Comparison of ENCODE assay signal across 12 cellular contexts in genomic region chr19:38793186-38793585, GRCh38. TPM values are rescaled to one million over a fixed set of nuclear protein-coding genes. Genes with fewer than 3 reads are reported as not detected.
DNase-seq lines count a peak whose midpoint lies in the region; ATAC-seq and TF ChIP-seq lines count a peak whose summit lies in the region.
"Had no signal": no experiment of that assay in that cellular context is flagged by ENCODE, and none has a peak within 500 bp of the region (broad histone marks: within the 10 kb centered on the region; RNA-seq: fewer than 3 reads in every experiment).

No MANE protein-coding gene starts in this region.

- peaks cover 6% of the 10 kb centered on the region for H3K4me1 Mint-ChIP-seq in brain

- H3K27me3 ChIP-seq in kidney epithelial cell (ENCODE audit: control insufficient read depth, insufficient read depth, low read length), result no peaks in the 10 kb centered on the region
- H3K27me3 ChIP-seq: ascending aorta had no signal

- in situ Hi-C loops in KBM-7 (cut with MboI; ENCODE audit: low pct_unique_long_range_greater_than_20kb, low sequenced_read_pairs), result no loop called here

- peaks cover 18% of the 10 kb centered on the region for H3K27me3 Mint-ChIP-seq in brain

- POLR2A ChIA-PET in HEK293T (lab: Yijun Ruan, JAX), result no interaction called here

- peak overlapping the region in 3 of 5 experiments; percentile 6 to 73 (median 38) for H3K27ac Mint-ChIP-seq in brain

- TF ChIP-seq CTCF in AG10803 (conservative IDR thresholded peaks at IDR 0.05; ENCODE audit: low read length), result no peak
- TF ChIP-seq CTCF in brain (conservative IDR thresholded peaks at IDR 0.05), result no peak
- TF ChIP-seq CTCF in kidney epithelial cell (IDR thresholded peaks at IDR 0.05; ENCODE audit: insufficient read depth, low read length, poor library complexity, severe bottlenecking), result no peak

- peak; percentile 41 for DNase-seq in AG10803 (ENCODE audit: low read depth)
- DNase-seq in HEK293T (ENCODE audit: extremely low spot score), result no peak
- peak; percentile 23 for DNase-seq in kidney epithelial cell (ENCODE audit: low read depth)
- DNase-seq in SW480 (ENCODE audit: low spot score), result no peak
- DNase-seq in HUDEP-2 (lab: John Stamatoyannopoulos, UW; ENCODE audit: unreplicated experiment in 76 of 76), result no peak
- no peak for DNase-seq in KBM-7
- DNase-seq: NCI-H524 treated with DMSO at 0.1 percent for 48 hours had no signal

- ATAC-seq in GM19463 (IDR thresholded peaks at IDR 0.05; ENCODE audit: unreplicated experiment), result no peak

- H3K36me3 ChIP-seq in kidney epithelial cell (ENCODE audit: control insufficient read depth, insufficient read depth, low read length), result no peaks in the 10 kb centered on the region
- H3K36me3 ChIP-seq: ascending aorta had no signal

- H3K4me3 Mint-ChIP-seq in brain, result peak overlapping the region in 4 of 5 experiments; percentile 22 to 59 (median 39)

- peaks cover 6 to 14% (median 6%) of the 10 kb centered on the region in 5 experiments for H3K9me3 Mint-ChIP-seq in brain

- H3K4me3 ChIP-seq in AG10803 (ENCODE audit: low read length), result no peak overlapping the region
- H3K4me3 ChIP-seq in kidney epithelial cell (ENCODE audit: low read depth, low read length), result no peak overlapping the region

- H3K36me3 Mint-ChIP-seq in brain, result no peaks in the 10 kb centered on the region

- CTCF ChIA-PET in HEK293T (lab: Yijun Ruan, JAX), result no interaction called here

TF ChIP-seq in HEK293T, 16 proteins besides CTCF, POLR2A, EP300 and RAD21:
- TF ChIP-seq PKNOX1 (IDR thresholded peaks at IDR 0.05) (peak; percentile 28; the same call in 1 of the 2 replicates), LEF1 (IDR thresholded peaks at IDR 0.05; ENCODE audit: borderline replicate concordance) (no peak)

RNA-seq across cellular contexts. Expression of gene LGALS7B, which starts 4.2 kb away (rescaled TPM):
- polyA plus RNA-seq in brain (ENCODE audit: insufficient read depth, low read depth, low replicate concordance), result not detected
- total RNA-seq in kidney epithelial cell, result not detected in 2 replicates
- total RNA-seq: ascending aorta; pulmonary artery endothelial cell; T-helper 2 cell treated with Interferon-gamma antibody and Interleukin-4, amounts not matched to agents 100 ng/mL and 5 ng/mL, for 36 hours had no signal

RNA-seq across cellular contexts. Expression of gene LGALS4, which starts 19.6 kb away (rescaled TPM):
- 0.93 TPM for polyA plus RNA-seq in brain (ENCODE audit: insufficient read depth, low read depth, low replicate concordance)
- total RNA-seq in kidney epithelial cell, result not detected in 2 replicates
- total RNA-seq: ascending aorta, pulmonary artery endothelial cell had no signal

RNA-seq across cellular contexts. Expression of gene LGALS7, which starts 19.9 kb away (rescaled TPM):
- polyA plus RNA-seq in brain (ENCODE audit: insufficient read depth, low read depth, low replicate concordance), result not detected
- total RNA-seq in kidney epithelial cell, result 0.55 TPM in 1 of 2 replicates, not detected in the other
- total RNA-seq: ascending aorta; pulmonary artery endothelial cell; T-helper 2 cell treated with Interferon-gamma antibody and Interleukin-4, amounts not matched to agents 100 ng/mL and 5 ng/mL, for 36 hours had no signal

RNA-seq across cellular contexts. Expression of gene ECH1, which starts 38.4 kb away (rescaled TPM):
- polyA plus RNA-seq in brain (ENCODE audit: insufficient read depth, low read depth, low replicate concordance), result 280 TPM
- 48.1 and 49.8 TPM in 2 replicates for total RNA-seq in kidney epithelial cell

RNA-seq across cellular contexts. Expression of gene CAPN12, which starts 48.9 kb away (rescaled TPM):
- polyA plus RNA-seq in brain (ENCODE audit: insufficient read depth, low read depth, low replicate concordance), result 0.44 TPM
- 0.68 and 1.3 TPM in 2 replicates for total RNA-seq in kidney epithelial cell
- total RNA-seq: ascending aorta had no signal

Comparison
In these comparisons a context has a peak if more than half of its experiments do, and no peak if none do; other contexts are left out.
1. DNase-seq: peak in AG10803 (single experiment) and kidney epithelial cell (single experiment); none in HEK293T (single experiment), SW480 (single experiment), HUDEP-2 (0 of 76) and KBM-7 (single experiment).